8 cellular contexts compared by ENCODE assay signal in the genomic region with DNA sequence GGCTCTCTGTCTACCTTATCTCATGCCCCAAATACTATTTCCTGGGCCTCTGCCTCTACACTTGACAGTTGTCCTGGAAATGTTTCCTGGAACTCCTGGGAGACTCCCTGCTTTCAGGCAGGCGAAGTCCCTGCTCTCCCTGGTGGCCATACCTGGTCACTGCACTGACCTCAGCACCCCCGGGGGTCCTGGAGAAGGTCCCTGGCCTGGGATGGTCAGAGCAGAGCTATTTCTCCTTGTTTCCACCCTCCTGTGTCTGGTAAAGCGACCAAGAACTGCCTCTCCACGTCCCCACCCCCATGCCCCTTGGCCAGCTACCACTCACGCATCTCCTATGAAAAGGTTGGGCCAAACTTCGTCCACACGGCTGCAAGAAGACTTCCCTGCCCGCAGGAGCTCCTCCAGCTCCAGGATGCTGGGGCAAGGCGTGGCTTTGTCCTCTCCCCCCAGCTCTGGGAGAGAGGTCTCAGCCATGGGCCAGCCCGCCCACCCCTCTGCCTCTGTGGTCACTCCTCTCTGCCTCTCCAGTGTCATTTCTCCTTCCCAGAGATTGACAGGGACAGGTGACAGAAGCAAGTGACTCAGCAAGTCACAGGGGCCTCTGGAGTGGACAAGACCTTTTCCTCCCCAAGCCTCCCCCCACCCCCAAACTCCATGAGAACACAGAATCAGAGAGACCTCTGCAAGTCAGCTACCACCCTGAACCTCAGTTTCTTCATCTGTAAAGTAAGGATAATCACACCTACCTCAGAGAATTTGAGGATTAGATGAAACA. TPM values are rescaled to one million over a fixed set of nuclear protein-coding genes. Genes with fewer than 3 reads are reported as not detected.
DNase-seq lines count a peak whose midpoint lies in the region; ATAC-seq and TF ChIP-seq lines count a peak whose summit lies in the region.

No MANE protein-coding gene starts in this region.

- H3K79me2 ChIP-seq in smooth muscle cell (ENCODE audit: low read depth) = peaks cover 14% of the 10 kb centered on the region

- H3K27me3 ChIP-seq in heart right ventricle (no peaks in the 10 kb centered on the region), smooth muscle cell (ENCODE audit: low read depth) (no peaks in the 10 kb centered on the region)

- peak overlapping the region in 1 of 10 donors; percentile 8 for H3K4me3 ChIP-seq in heart right ventricle
- no peak overlapping the region for H3K4me3 ChIP-seq in fibroblast of mammary gland (ENCODE audit: control insufficient read depth, low read depth, low read length)
- no peak overlapping the region for H3K4me3 ChIP-seq in smooth muscle cell

- intact Hi-C loops in heart right ventricle (cut with DNase I) (loop anchor here in 4 of 10 donors (5.0 to 10.0 kb wide), 4 partner anchors 103 to 694 kb away; partner anchors contain the start of genes KAT6B (in 3 of the 4) and VDAC2 (in 1 of the 4)), Right ventricle myocardium superior (cut with DNase I) (no loop called here)

- no peak overlapping the region for H3K9ac ChIP-seq in smooth muscle cell (ENCODE audit: low read depth)

- WGBS in heart right ventricle, 2 donors = 61 to 69% methylated on average over 10 of the region's 10 CpGs
- WGBS in smooth muscle cell (ENCODE audit: low lambda C conversion rate) = 74% methylated on average over 8 of the region's 10 CpGs

- H3K36me3 ChIP-seq in heart right ventricle = no peaks in the 10 kb centered on the region
- no peaks in the 10 kb centered on the region for H3K36me3 ChIP-seq in smooth muscle cell (ENCODE audit: low read depth)

- H4K20me1 ChIP-seq in smooth muscle cell (ENCODE audit: low read depth) = peaks cover 13% of the 10 kb centered on the region

- DNase-seq in heart right ventricle = peak; percentile 28 to 37
- DNase-seq in Right ventricle myocardium superior = no peak
- DNase-seq in RWPE1 (ENCODE audit: low spot score) = peak; percentile 58
- no peak for DNase-seq in fibroblast of mammary gland (ENCODE audit: low read depth)
- DNase-seq in smooth muscle cell (lab: John Stamatoyannopoulos, UW; ENCODE audit: unreplicated experiment) = no peak
- no peak for DNase-seq in hypothalamus (lab: John Stamatoyannopoulos, UW)

- H3K4me2 ChIP-seq in smooth muscle cell = no peak overlapping the region

- TF ChIP-seq CTCF in heart right ventricle (IDR thresholded peaks at IDR 0.05) = peak; percentile 24 to 63 (median 57)
- TF ChIP-seq CTCF in RWPE1 (conservative IDR thresholded peaks at IDR 0.05; ENCODE audit: low read depth) = peak; percentile 50
- peak; percentile 56 for TF ChIP-seq CTCF in fibroblast of mammary gland (conservative IDR thresholded peaks at IDR 0.05; ENCODE audit: control insufficient read depth, insufficient read depth, low read depth, low read length)
- TF ChIP-seq CTCF in smooth muscle cell (IDR thresholded peaks at IDR 0.05; ENCODE audit: borderline replicate concordance, insufficient read depth, poor library complexity, severe bottlenecking) = peak; percentile 53

- H3K9me3 ChIP-seq in heart right ventricle (no peaks in the 10 kb centered on the region), smooth muscle cell (replicated peaks; ENCODE audit: low read depth) (no peaks in the 10 kb centered on the region)

- no peak overlapping the region for H2AFZ ChIP-seq in smooth muscle cell (ENCODE audit: low read depth)

- peaks cover 0 to 44% (median 29%) of the 10 kb centered on the region in 9 donors for H3K4me1 ChIP-seq in heart right ventricle
- peaks cover 10% of the 10 kb centered on the region for H3K4me1 ChIP-seq in smooth muscle cell (ENCODE audit: low read depth)

- ATAC-seq in heart right ventricle (peak in 1 of 8 donors; percentile 2), Right ventricle myocardium superior (ENCODE audit: poor library complexity) (no peak), HG02852 (IDR thresholded peaks at IDR 0.05; ENCODE audit: unreplicated experiment) (no peak), HG03135 (IDR thresholded peaks at IDR 0.05; ENCODE audit: unreplicated experiment) (no peak)

- peaks cover 5% of the 10 kb centered on the region for H3F3A ChIP-seq in smooth muscle cell (ENCODE audit: low read depth)

- POLR2A ChIA-PET in RWPE1 (lab: Yijun Ruan, JAX; ENCODE audit: low non-redundant PET) = no interaction called here

- CTCF ChIA-PET in RWPE1 (lab: Yijun Ruan, JAX) = interaction anchor here (0.6 to 1.4 kb wide), 3 partner anchors 11 to 179 kb away, joined by 3 to 4 read pairs (median 3); no protein-coding TSS in a partner anchor

- H3K27ac ChIP-seq in heart right ventricle (peak overlapping the region in 9 of 10 donors; percentile 42 to 99 (median 97)), RWPE1 (peak overlapping the region; percentile 46), smooth muscle cell (ENCODE audit: low read depth) (no peak overlapping the region)

RNA-seq across cellular contexts. Expression of gene SAMD8, which starts 2.6 kb away (rescaled TPM):
- total RNA-seq in heart right ventricle (10 to 100 TPM; 23.8 to 31.2 (median 26.5) TPM), Right ventricle myocardium superior (23.3 TPM), smooth muscle cell (30.1 and 35.4 TPM in 2 replicates)
- polyA plus RNA-seq in heart right ventricle (1 to 10 TPM; 5.3 to 8.5 TPM), smooth muscle cell (7.4 and 9.7 TPM in 2 replicates)

Comparison
In these comparisons a context has a peak if more than half of its experiments do, and no peak if none do; other contexts are left out.
1. DNase-seq: peak in heart right ventricle (2 of 2) and RWPE1 (single experiment); none in Right ventricle myocardium superior (single experiment), fibroblast of mammary gland (single experiment), smooth muscle cell (single experiment) and hypothalamus (0 of 51).
2. Peak in every context shown above with its lines, with median percentiles within 50 percentile points of each other: CTCF ChIP-seq.